1 cellular context compared by ENCODE assay signal in the genomic region with DNA sequence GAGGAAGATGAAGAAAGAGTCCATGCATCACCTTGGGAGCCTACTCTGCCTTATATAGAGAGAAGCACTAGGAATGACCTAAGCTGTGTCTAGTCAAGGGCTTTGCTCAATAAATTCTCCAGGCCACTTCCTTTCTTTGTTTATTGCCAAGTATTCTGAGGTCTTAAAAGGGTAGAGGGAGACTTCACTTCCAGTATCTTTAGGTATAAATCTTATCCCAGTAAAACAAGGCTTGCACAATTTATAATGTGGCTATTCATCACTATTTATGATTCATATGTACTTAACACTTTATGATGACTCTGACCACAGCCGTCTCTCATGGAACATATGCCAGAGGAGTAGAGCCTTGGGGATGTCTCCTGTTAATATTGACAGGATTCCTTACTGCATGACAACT.
TF ChIP-seq lines count a peak whose summit lies in the region.

No MANE protein-coding gene starts in this region.

TF ChIP-seq in WTC11, 78 proteins besides CTCF, POLR2A, EP300 and RAD21 (continued from another document):
- no peak for TF ChIP-seq PRDM15 (CRISPR knock-in tag; IDR thresholded peaks at IDR 0.05)
- TF ChIP-seq ESRRA (CRISPR knock-in tag; IDR thresholded peaks at IDR 0.05; ENCODE audit: borderline replicate concordance), result no peak
- TF ChIP-seq ZNF121 (CRISPR knock-in tag; IDR thresholded peaks at IDR 0.05), result no peak
- no peak for TF ChIP-seq HMGA2 (CRISPR knock-in tag; IDR thresholded peaks at IDR 0.05)
- TF ChIP-seq MAX (CRISPR knock-in tag; IDR thresholded peaks at IDR 0.05), result no peak
- TF ChIP-seq, protein P1, sequence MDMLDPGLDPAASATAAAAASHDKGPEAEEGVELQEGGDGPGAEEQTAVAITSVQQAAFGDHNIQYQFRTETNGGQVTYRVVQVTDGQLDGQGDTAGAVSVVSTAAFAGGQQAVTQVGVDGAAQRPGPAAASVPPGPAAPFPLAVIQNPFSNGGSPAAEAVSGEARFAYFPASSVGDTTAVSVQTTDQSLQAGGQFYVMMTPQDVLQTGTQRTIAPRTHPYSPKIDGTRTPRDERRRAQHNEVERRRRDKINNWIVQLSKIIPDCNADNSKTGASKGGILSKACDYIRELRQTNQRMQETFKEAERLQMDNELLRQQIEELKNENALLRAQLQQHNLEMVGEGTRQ (CRISPR knock-in tag; IDR thresholded peaks at IDR 0.05), result no peak
- TF ChIP-seq E2F4 (CRISPR knock-in tag; IDR thresholded peaks at IDR 0.05; ENCODE audit: borderline replicate concordance, low read depth), result no peak
- TF ChIP-seq CREB1 (CRISPR knock-in tag; IDR thresholded peaks at IDR 0.05), result no peak
- TF ChIP-seq IRF2 (CRISPR knock-in tag; IDR thresholded peaks at IDR 0.05; ENCODE audit: borderline replicate concordance, low read depth), result no peak
- no peak for TF ChIP-seq ARID4B (CRISPR knock-in tag; IDR thresholded peaks at IDR 0.05; ENCODE audit: borderline replicate concordance)
- no peak for TF ChIP-seq OVOL2 (CRISPR knock-in tag; IDR thresholded peaks at IDR 0.05; ENCODE audit: borderline replicate concordance)
- no peak for TF ChIP-seq SMAD4 (CRISPR knock-in tag; IDR thresholded peaks at IDR 0.05)
- no peak for TF ChIP-seq ZNF219 (CRISPR knock-in tag; IDR thresholded peaks at IDR 0.05; ENCODE audit: borderline replicate concordance)
